In genomic region chr3:136296960-136297359, GRCh38 we compare ENCODE assay signal across 24 cellular contexts.
"Had no signal": no experiment of that assay in that cellular context is flagged by ENCODE, and none has a peak within 500 bp of the region (broad histone marks: within the 10 kb centered on the region; RNA-seq: fewer than 3 reads in every experiment).

No MANE protein-coding gene starts in this region.

- H3K9me3 Mint-ChIP-seq: dendritic cell treated with granulocyte-macrophage colony-stimulating factor and Interleukin-4, amounts not matched to agents 40 ng/mL and 50 ng/mL, for 4 days; effector memory CD8-positive, alpha-beta T cell; naive B cell; nephron had no signal

- H3K27me3 ChIP-seq: foreskin keratinocyte, hepatocyte, pancreas had no signal

- H3K4me2 ChIP-seq: hepatocyte had no signal

- ATAC-seq: effector memory CD8-positive, alpha-beta T cell; foreskin keratinocyte; left colon; left ventricle myocardium superior; pancreas; right cardiac atrium had no signal

- H3K4me3 ChIP-seq: hepatocyte, lung, pancreas had no signal

- H3K27me3 Mint-ChIP-seq: dendritic cell treated with granulocyte-macrophage colony-stimulating factor and Interleukin-4, amounts not matched to agents 40 ng/mL and 50 ng/mL, for 4 days; effector memory CD8-positive, alpha-beta T cell; naive B cell; progenitor cell of endocrine pancreas had no signal

- FAIRE-seq: colon, endothelial cell of umbilical vein, kidney, pancreas, small intestine had no signal

- H3K9me3 ChIP-seq: pancreas had no signal

- DNase-seq: effector memory CD8-positive, alpha-beta T cell; erythroblast; head of caudate nucleus; kidney; left colon; left ventricle myocardium superior; mesenchymal stem cell; midbrain; naive B cell; occipital lobe; pancreas; small intestine; stimulated activated CD4-positive, alpha-beta T cell treated with anti-CD3 and anti-CD28 coated beads, Interleukin-12 subunit alpha, Interleukin-12 subunit beta, amount 100 ng/mL, for 4 hours; stimulated activated naive CD4-positive, alpha-beta T cell; trophoblast cell had no signal

- H3K4me1 Mint-ChIP-seq: naive B cell, nephron had no signal

- H3K4me3 Mint-ChIP-seq: dendritic cell treated with granulocyte-macrophage colony-stimulating factor and Interleukin-4, amounts not matched to agents 40 ng/mL and 50 ng/mL, for 4 days; effector memory CD8-positive, alpha-beta T cell; naive B cell; nephron had no signal

- H2AFZ ChIP-seq: hepatocyte had no signal

- H3K27ac Mint-ChIP-seq: dendritic cell treated with granulocyte-macrophage colony-stimulating factor and Interleukin-4, amounts not matched to agents 40 ng/mL and 50 ng/mL, for 4 days; naive B cell; nephron; progenitor cell of endocrine pancreas had no signal

- H3K79me2 ChIP-seq: hepatocyte had no signal

- H3K4me1 ChIP-seq: foreskin keratinocyte had no signal

- H3K27ac ChIP-seq: foreskin keratinocyte, hepatocyte, pancreas had no signal
